In genomic region chr1:41233708-41234107, GRCh38 we compare ENCODE assay signal across 32 cellular contexts.
"Had no signal": no experiment of that assay in that cellular context is flagged by ENCODE, and none has a peak within 500 bp of the region (broad histone marks: within the 10 kb centered on the region; RNA-seq: fewer than 3 reads in every experiment).

No MANE protein-coding gene starts in this region.

- H3K27me3 Mint-ChIP-seq: activated CD8-positive, alpha-beta T cell treated with anti-CD3 and anti-CD28 coated beads for 36 hours; activated naive CD8-positive, alpha-beta T cell; progenitor cell of endocrine pancreas; stimulated activated naive CD8-positive, alpha-beta T cell treated with anti-CD3 and anti-CD28 coated beads, Interleukin-15, Interleukin-2, amounts not matched to agents 100 ng/mL and 50 ng/mL, for 24 hours; T-helper 17 cell had no signal

- FAIRE-seq: frontal cortex, small intestine had no signal

- H3K4me2 ChIP-seq: SK-N-SH had no signal

- H3K9me3 Mint-ChIP-seq: activated CD8-positive, alpha-beta T cell treated with anti-CD3 and anti-CD28 coated beads for 36 hours; activated T-helper 2 cell treated with anti-CD3 and anti-CD28 coated beads, Interferon-gamma antibody, Interleukin-2, Interleukin-4, amounts not matched to agents 10 μg/mL and 5 μg/mL and 100 μg/mL, durations not matched to agents 14 hours and 24 hours and 36 hours; immature natural killer cell; nephron; stimulated activated effector memory CD8-positive, alpha-beta T cell treated with anti-CD3 and anti-CD28 coated beads, Interleukin-12 subunit alpha, Interleukin-12 subunit beta, amount 100 ng/mL, for 72 hours; stimulated activated naive CD8-positive, alpha-beta T cell treated with anti-CD3 and anti-CD28 coated beads, Interleukin-15, Interleukin-2, amounts not matched to agents 100 ng/mL and 50 ng/mL, for 24 hours had no signal

- H3K4me3 ChIP-seq: body of pancreas, coronary artery, dorsolateral prefrontal cortex, left ventricle myocardium inferior, ovary, sigmoid colon, thoracic aorta, upper lobe of left lung had no signal

- DNase-seq: activated CD4-positive, alpha-beta T cell treated with anti-CD3 and anti-CD28 coated beads, Interleukin-2, amount 50 U/mL, for 1 hour; activated CD8-positive, alpha-beta T cell treated with anti-CD3 and anti-CD28 coated beads for 36 hours; activated naive CD4-positive, alpha-beta T cell; activated T-cell treated with anti-CD3 and anti-CD28 coated beads, Interleukin-2, amount 50 U/mL, for 48 hours; dorsolateral prefrontal cortex; effector memory CD4-positive, alpha-beta T cell; glutamatergic neuron; hippocampal formation; immature natural killer cell; sigmoid colon; SK-N-SH; stimulated activated CD4-positive, alpha-beta T cell treated with anti-CD3 and anti-CD28 coated beads, Interleukin-4, amount 100 ng/mL, for 24 hours; SW 1271; T-helper 17 cell; T1000; WERI-Rb-1 had no signal

- H3K36me3 Mint-ChIP-seq: immature natural killer cell; stimulated activated effector memory CD8-positive, alpha-beta T cell treated with anti-CD3 and anti-CD28 coated beads, Interleukin-12 subunit alpha, Interleukin-12 subunit beta, amount 100 ng/mL, for 72 hours had no signal

- H3K9ac ChIP-seq: SK-N-SH had no signal

- H3K4me1 Mint-ChIP-seq: immature natural killer cell; stimulated activated effector memory CD8-positive, alpha-beta T cell treated with anti-CD3 and anti-CD28 coated beads, Interleukin-12 subunit alpha, Interleukin-12 subunit beta, amount 100 ng/mL, for 72 hours had no signal

- H3K27me3 ChIP-seq: body of pancreas, dorsolateral prefrontal cortex, neutrophil, ovary, sigmoid colon, upper lobe of left lung had no signal

- H3K36me3 ChIP-seq: left ventricle myocardium inferior, neutrophil, ovary, sigmoid colon, thoracic aorta, upper lobe of left lung had no signal

- H3K4me3 Mint-ChIP-seq: activated CD8-positive, alpha-beta T cell treated with anti-CD3 and anti-CD28 coated beads for 36 hours; activated naive CD8-positive, alpha-beta T cell; immature natural killer cell; nephron; stimulated activated effector memory CD8-positive, alpha-beta T cell treated with anti-CD3 and anti-CD28 coated beads, Interleukin-12 subunit alpha, Interleukin-12 subunit beta, amount 100 ng/mL, for 72 hours; stimulated activated naive CD8-positive, alpha-beta T cell treated with anti-CD3 and anti-CD28 coated beads, Interleukin-15, Interleukin-2, amounts not matched to agents 100 ng/mL and 50 ng/mL, for 24 hours; T-helper 17 cell had no signal

- ATAC-seq: activated CD4-positive, CD25-positive, alpha-beta regulatory T cell treated with anti-CD3 and anti-CD28 coated beads, Interleukin-2, amount 50 U/mL, for 24 hours; activated CD8-positive, alpha-beta T cell treated with anti-CD3 and anti-CD28 coated beads for 36 hours; stimulated activated effector memory CD8-positive, alpha-beta T cell treated with anti-CD3 and anti-CD28 coated beads, Interleukin-12 subunit alpha, Interleukin-12 subunit beta, amount 100 ng/mL, for 72 hours; T-helper 17 cell had no signal

- H3K27ac ChIP-seq: body of pancreas, coronary artery, dorsolateral prefrontal cortex, left ventricle myocardium inferior, neutrophil, ovary, thoracic aorta, upper lobe of left lung, WERI-Rb-1 had no signal

- H3K27ac Mint-ChIP-seq: activated CD8-positive, alpha-beta T cell treated with anti-CD3 and anti-CD28 coated beads for 36 hours; activated naive CD8-positive, alpha-beta T cell; activated T-helper 2 cell treated with anti-CD3 and anti-CD28 coated beads, Interferon-gamma antibody, Interleukin-2, Interleukin-4, amounts not matched to agents 10 μg/mL and 5 μg/mL and 100 μg/mL, durations not matched to agents 14 hours and 24 hours and 36 hours; immature natural killer cell; nephron; progenitor cell of endocrine pancreas; stimulated activated effector memory CD8-positive, alpha-beta T cell treated with anti-CD3 and anti-CD28 coated beads, Interleukin-12 subunit alpha, Interleukin-12 subunit beta, amount 100 ng/mL, for 72 hours; stimulated activated naive CD8-positive, alpha-beta T cell treated with anti-CD3 and anti-CD28 coated beads, Interleukin-15, Interleukin-2, amounts not matched to agents 100 ng/mL and 50 ng/mL, for 24 hours; T-helper 17 cell had no signal

- H3K9me3 ChIP-seq: body of pancreas, left ventricle myocardium inferior, neutrophil, ovary, sigmoid colon, SK-N-SH, thoracic aorta, upper lobe of left lung had no signal
